11 cellular contexts compared by ENCODE assay signal in genomic region chr16:87206646-87207451, GRCh38.
DNase-seq lines count a peak whose midpoint lies in the region; ATAC-seq, FAIRE-seq and TF ChIP-seq lines count a peak whose summit lies in the region.
"Had no signal": no experiment of that assay in that cellular context is flagged by ENCODE, and none has a peak within 500 bp of the region (broad histone marks: within the 10 kb centered on the region; RNA-seq: fewer than 3 reads in every experiment).

No MANE protein-coding gene starts in this region.

- H3K36me3 ChIP-seq in mammary epithelial cell (ENCODE audit: insufficient read depth, low read length), result no peaks in the 10 kb centered on the region
- H3K36me3 ChIP-seq in right atrium auricular region, result no peaks in the 10 kb centered on the region
- no peaks in the 10 kb centered on the region for H3K36me3 ChIP-seq in right lobe of liver

- no peaks in the 10 kb centered on the region for H4K20me1 ChIP-seq in mammary epithelial cell (ENCODE audit: insufficient read depth, low read length)

- peak overlapping the region; percentile 10 for H2AFZ ChIP-seq in mammary epithelial cell (ENCODE audit: low read depth, low read length)

- no TSS peak for BruUV-seq in mammary epithelial cell (replicated peaks; lab: Mats Ljungman, UMichigan)

- ATAC-seq in GM18907 (IDR thresholded peaks at IDR 0.05; ENCODE audit: unreplicated experiment) (no peak), T-helper 17 cell (no peak), right lobe of liver (no peak)

- H3K4me1 Mint-ChIP-seq in T-helper 17 cell, result no peaks in the 10 kb centered on the region

- H3K4me2 ChIP-seq in mammary epithelial cell (ENCODE audit: insufficient read depth, low read depth, low read length), result peak overlapping the region; percentile 49

- intact Hi-C loops in mammary epithelial cell (cut with micrococcal nuclease), result loop anchor here (5.0 kb wide), 1 partner anchor 45 kb away; no protein-coding TSS in a partner anchor
- intact Hi-C loops in right lobe of liver (cut with DNase I), result no loop called here

- H3K27me3 Mint-ChIP-seq in T-helper 17 cell, result peaks cover 11% of the 10 kb centered on the region

- no peak for TF ChIP-seq POLR2A in right lobe of liver (IDR thresholded peaks at IDR 0.05)

- no peaks in the 10 kb centered on the region for H3K27me3 ChIP-seq in mammary epithelial cell (ENCODE audit: insufficient read depth, low read length)
- H3K27me3 ChIP-seq in right atrium auricular region, result no peaks in the 10 kb centered on the region
- H3K27me3 ChIP-seq in right lobe of liver, result no peaks in the 10 kb centered on the region

- no peak for TF ChIP-seq CTCF in mammary epithelial cell (conservative IDR thresholded peaks at IDR 0.05 in 1 of 2, IDR thresholded peaks at IDR 0.05 in 1 of 2; ENCODE audit: extremely low read depth in 1 of 2, insufficient read depth in 1 of 2, low read depth in 1 of 2, low read length in 2 of 2)
- TF ChIP-seq CTCF in right atrium auricular region (IDR thresholded peaks at IDR 0.05), result no peak
- no peak for TF ChIP-seq CTCF in right lobe of liver (IDR thresholded peaks at IDR 0.05)

- H3K4me3 Mint-ChIP-seq in T-helper 17 cell, result no peak overlapping the region

- H3K4me3 ChIP-seq in mammary epithelial cell (replicated peaks in 1 of 3; ENCODE audit: insufficient read depth in 1 of 3, low read depth in 2 of 3, low read length in 3 of 3) (no peak overlapping the region), right atrium auricular region (no peak overlapping the region), right lobe of liver (no peak overlapping the region)

- H3K79me2 ChIP-seq in mammary epithelial cell (ENCODE audit: insufficient read depth, low read length), result no peaks in the 10 kb centered on the region

- in situ Hi-C loops in mammary epithelial cell (cut with MboI; ENCODE audit: low sequenced_read_pairs in 2 of 2), result no loop called here

- H3K27ac ChIP-seq in mammary epithelial cell (ENCODE audit: insufficient read depth, low read depth, low read length) (peak overlapping the region; percentile 35), right atrium auricular region (peak overlapping the region; percentile 18 to 66), right lobe of liver (no peak overlapping the region)

- WGBS in mammary epithelial cell (ENCODE audit: low coverage, missing lambda C conversion rate), result 21% methylated on average over 13 of the region's 14 CpGs
- 78% methylated on average over 14 of the region's 14 CpGs for WGBS in right lobe of liver (ENCODE audit: insufficient coverage, low coverage, low lambda C conversion rate, missing lambda C conversion rate)

- H3K9ac ChIP-seq in mammary epithelial cell (ENCODE audit: insufficient read depth, low read length), result no peak overlapping the region

- CTCF ChIA-PET in mammary epithelial cell (lab: Charles Lee; ENCODE audit: low non-redundant PET), result interaction anchor here (0.7 kb wide), 1 partner anchor 540 kb away, joined by 3 read pairs; no protein-coding TSS in a partner anchor

- H3K4me1 ChIP-seq in mammary epithelial cell (ENCODE audit: insufficient read depth, low read length) (peaks cover 21% of the 10 kb centered on the region), right atrium auricular region (peaks cover 0 to 7% of the 10 kb centered on the region in 2 donors), right lobe of liver (no peaks in the 10 kb centered on the region)

- DNase-seq in LHCN-M2 (ENCODE audit: low read depth) (peak; percentile 72), mammary epithelial cell (peak; percentile 93), right atrium auricular region (ENCODE audit: low spot score) (peak; percentile 65), urothelium cell line (ENCODE audit: low spot score) (no peak), T-helper 17 cell (no peak), right lobe of liver (no peak)
- DNase-seq: activated CD4-positive, alpha-beta T cell treated with anti-CD3 and anti-CD28 coated beads, Interleukin-2, amount 50 U/mL, for 1 hour; activated gamma-delta T cell treated with Interleukin-2 at 50 U/mL for 16 hours; dermis blood vessel endothelial cell; NCI-H524 treated with DMSO at 0.1 percent for 48 hours had no signal

- no peak overlapping the region for H3K27ac Mint-ChIP-seq in T-helper 17 cell

- H3K36me3 Mint-ChIP-seq in T-helper 17 cell (ENCODE audit: low read depth), result no peaks in the 10 kb centered on the region

- H3K9me3 ChIP-seq in mammary epithelial cell (replicated peaks; ENCODE audit: insufficient read depth, low read length) (no peaks in the 10 kb centered on the region), right atrium auricular region (no peaks in the 10 kb centered on the region), T-helper 17 cell (ENCODE audit: control insufficient read depth, low read length, poor library complexity, severe bottlenecking) (no peaks in the 10 kb centered on the region), right lobe of liver (no peaks in the 10 kb centered on the region)

- peak; percentile 17 for FAIRE-seq in urothelium cell line (lab: Jason Lieb, UNC)

- dilution Hi-C loops in mammary epithelial cell (cut with HindIII; ENCODE audit: low sequenced_read_pairs), result no loop called here

Comparison
In these comparisons a context has a peak if more than half of its experiments do, and no peak if none do; other contexts are left out.
1. DNase-seq: peak in LHCN-M2 (single experiment), mammary epithelial cell (single experiment) and right atrium auricular region (single experiment); none in urothelium cell line (single experiment), T-helper 17 cell (0 of 3) and right lobe of liver (0 of 3).
2. H3K27ac ChIP-seq: peak in mammary epithelial cell (single experiment) and right atrium auricular region (2 of 2); none in right lobe of liver (0 of 3).